In the genomic region with DNA sequence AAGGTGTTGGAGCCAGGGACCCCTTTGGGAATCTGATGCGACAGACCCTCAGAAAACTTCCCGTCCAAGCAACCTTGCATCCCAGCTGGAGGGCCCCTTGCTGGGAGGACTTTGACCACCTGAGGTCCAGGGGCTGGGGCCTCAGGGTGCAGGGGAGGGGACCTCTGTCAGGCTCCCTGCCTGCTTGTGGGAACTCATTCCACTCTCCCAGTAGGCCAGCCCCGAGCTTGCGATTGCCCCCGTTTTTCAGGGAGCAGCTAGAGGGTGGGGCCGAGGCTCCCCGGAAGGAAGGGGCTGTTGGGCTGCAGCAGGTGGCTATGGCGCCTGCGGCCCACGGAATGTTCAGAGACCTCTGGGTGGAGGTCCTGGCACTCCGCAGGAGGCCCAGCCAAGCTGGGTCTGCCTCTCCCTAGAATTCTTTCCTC, we compare ENCODE assay signal across 1 cellular context.
TF ChIP-seq lines count a peak whose summit lies in the region.

No MANE protein-coding gene starts in this region.

TF ChIP-seq in HepG2, 621 proteins besides CTCF, POLR2A, EP300 and RAD21 (continued from another document and continues in another):
- TF ChIP-seq, protein P1, sequence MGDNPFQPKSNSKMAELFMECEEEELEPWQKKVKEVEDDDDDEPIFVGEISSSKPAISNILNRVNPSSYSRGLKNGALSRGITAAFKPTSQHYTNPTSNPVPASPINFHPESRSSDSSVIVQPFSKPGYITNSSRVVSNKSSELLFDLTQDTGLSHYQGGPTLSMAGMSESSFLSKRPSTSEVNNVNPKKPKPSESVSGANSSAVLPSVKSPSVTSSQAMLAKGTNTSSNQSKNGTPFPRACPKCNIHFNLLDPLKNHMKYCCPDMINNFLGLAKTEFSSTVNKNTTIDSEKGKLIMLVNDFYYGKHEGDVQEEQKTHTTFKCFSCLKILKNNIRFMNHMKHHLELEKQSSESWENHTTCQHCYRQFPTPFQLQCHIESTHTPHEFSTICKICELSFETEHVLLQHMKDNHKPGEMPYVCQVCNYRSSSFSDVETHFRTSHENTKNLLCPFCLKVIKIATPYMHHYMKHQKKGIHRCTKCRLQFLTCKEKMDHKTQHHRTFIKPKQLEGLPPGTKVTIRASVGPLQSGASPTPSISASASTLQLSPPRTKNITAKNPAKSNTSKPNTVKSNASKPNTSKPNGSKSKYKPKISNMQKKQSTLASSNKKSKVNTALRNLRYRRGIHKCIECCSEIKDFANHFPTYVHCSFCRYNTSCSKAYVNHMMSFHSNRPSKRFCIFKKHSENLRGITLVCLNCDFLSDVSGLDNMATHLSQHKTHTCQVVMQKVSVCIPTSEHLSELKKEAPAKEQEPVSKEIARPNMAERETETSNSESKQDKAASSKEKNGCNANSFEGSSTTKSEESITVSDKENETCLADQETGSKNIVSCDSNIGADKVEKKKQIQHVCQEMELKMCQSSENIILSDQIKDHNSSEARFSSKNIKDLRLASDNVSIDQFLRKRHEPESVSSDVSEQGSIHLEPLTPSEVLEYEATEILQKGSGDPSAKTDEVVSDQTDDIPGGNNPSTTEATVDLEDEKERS (CRISPR knock-in tag; IDR thresholded peaks at IDR 0.05): no peak
- TF ChIP-seq ZNF292 (CRISPR knock-in tag; IDR thresholded peaks at IDR 0.05; ENCODE audit: borderline replicate concordance, low read depth) (no peak), GABPB1 (CRISPR knock-in tag; IDR thresholded peaks at IDR 0.05) (peak; percentile 45; the same call in 1 of the 2 replicates), ZNF629 (CRISPR knock-in tag; conservative IDR thresholded peaks at IDR 0.05) (0 out of 2 replicates have a peak, but pooled peaks have one; percentile 9), ZNF468 (CRISPR knock-in tag; IDR thresholded peaks at IDR 0.05) (no peak), MBNL3 (CRISPR knock-in tag; conservative IDR thresholded peaks at IDR 0.05) (no peak), ZSCAN9 (CRISPR knock-in tag; IDR thresholded peaks at IDR 0.05; ENCODE audit: borderline replicate concordance) (no peak), RFXANK (CRISPR knock-in tag; IDR thresholded peaks at IDR 0.05) (no peak), ZNF607 (CRISPR knock-in tag; IDR thresholded peaks at IDR 0.05; ENCODE audit: borderline replicate concordance) (no peak), ZNF547 (CRISPR knock-in tag; IDR thresholded peaks at IDR 0.05) (0 out of 2 replicates have a peak, but pooled peaks have one; percentile 49), ETV5 (CRISPR knock-in tag; IDR thresholded peaks at IDR 0.05; ENCODE audit: borderline replicate concordance) (no peak; the same call in 1 of the 2 replicates), ETV6 (CRISPR knock-in tag; conservative IDR thresholded peaks at IDR 0.05) (no peak), BORCS8-MEF2B (CRISPR knock-in tag; IDR thresholded peaks at IDR 0.05) (0 out of 2 replicates have a peak, but pooled peaks have one; percentile 51), EEA1 (CRISPR knock-in tag; IDR thresholded peaks at IDR 0.05; ENCODE audit: borderline replicate concordance) (no peak), ZNF17 (CRISPR knock-in tag; IDR thresholded peaks at IDR 0.05) (no peak), ZNF746 (CRISPR knock-in tag; IDR thresholded peaks at IDR 0.05) (no peak), ADNP (CRISPR knock-in tag; IDR thresholded peaks at IDR 0.05) (no peak), RBM39 (IDR thresholded peaks at IDR 0.05; ENCODE audit: low read depth, low read length, poor library complexity, severe bottlenecking) (no peak), BRD4 (CRISPR knock-in tag; IDR thresholded peaks at IDR 0.05) (no peak), NR2C2 (CRISPR knock-in tag; IDR thresholded peaks at IDR 0.05; ENCODE audit: borderline replicate concordance) (peak; percentile 7; the same call in 1 of the 2 replicates), SALL1 (CRISPR knock-in tag; IDR thresholded peaks at IDR 0.05) (no peak; the same call in 1 of the 2 replicates), KDM4B (CRISPR knock-in tag; IDR thresholded peaks at IDR 0.05) (no peak), HMG20B (CRISPR knock-in tag; conservative IDR thresholded peaks at IDR 0.05) (0 out of 2 replicates have a peak, but pooled peaks have one; percentile 16), SPEN (CRISPR knock-in tag; IDR thresholded peaks at IDR 0.05; ENCODE audit: low read depth) (no peak), ZNF432 (CRISPR knock-in tag; IDR thresholded peaks at IDR 0.05; ENCODE audit: borderline replicate concordance) (no peak), GLI4 (CRISPR knock-in tag; IDR thresholded peaks at IDR 0.05; ENCODE audit: borderline replicate concordance) (no peak), PCBP2 (optimal IDR thresholded peaks at IDR 0.05; ENCODE audit: low read depth, low read length, poor library complexity, severe bottlenecking) (no peak), POLR2G (IDR thresholded peaks at IDR 0.05; ENCODE audit: low read depth, low read length) (no peak)
- TF ChIP-seq, protein P2, sequence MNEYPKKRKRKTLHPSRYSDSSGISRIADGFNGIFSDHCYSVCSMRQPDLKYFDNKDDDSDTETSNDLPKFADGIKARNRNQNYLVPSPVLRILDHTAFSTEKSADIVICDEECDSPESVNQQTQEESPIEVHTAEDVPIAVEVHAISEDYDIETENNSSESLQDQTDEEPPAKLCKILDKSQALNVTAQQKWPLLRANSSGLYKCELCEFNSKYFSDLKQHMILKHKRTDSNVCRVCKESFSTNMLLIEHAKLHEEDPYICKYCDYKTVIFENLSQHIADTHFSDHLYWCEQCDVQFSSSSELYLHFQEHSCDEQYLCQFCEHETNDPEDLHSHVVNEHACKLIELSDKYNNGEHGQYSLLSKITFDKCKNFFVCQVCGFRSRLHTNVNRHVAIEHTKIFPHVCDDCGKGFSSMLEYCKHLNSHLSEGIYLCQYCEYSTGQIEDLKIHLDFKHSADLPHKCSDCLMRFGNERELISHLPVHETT (CRISPR knock-in tag; conservative IDR thresholded peaks at IDR 0.05): no peak
- TF ChIP-seq, protein P3, sequence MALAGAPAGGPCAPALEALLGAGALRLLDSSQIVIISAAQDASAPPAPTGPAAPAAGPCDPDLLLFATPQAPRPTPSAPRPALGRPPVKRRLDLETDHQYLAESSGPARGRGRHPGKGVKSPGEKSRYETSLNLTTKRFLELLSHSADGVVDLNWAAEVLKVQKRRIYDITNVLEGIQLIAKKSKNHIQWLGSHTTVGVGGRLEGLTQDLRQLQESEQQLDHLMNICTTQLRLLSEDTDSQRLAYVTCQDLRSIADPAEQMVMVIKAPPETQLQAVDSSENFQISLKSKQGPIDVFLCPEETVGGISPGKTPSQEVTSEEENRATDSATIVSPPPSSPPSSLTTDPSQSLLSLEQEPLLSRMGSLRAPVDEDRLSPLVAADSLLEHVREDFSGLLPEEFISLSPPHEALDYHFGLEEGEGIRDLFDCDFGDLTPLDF (CRISPR knock-in tag; IDR thresholded peaks at IDR 0.05): no peak
- TF ChIP-seq, protein P4, sequence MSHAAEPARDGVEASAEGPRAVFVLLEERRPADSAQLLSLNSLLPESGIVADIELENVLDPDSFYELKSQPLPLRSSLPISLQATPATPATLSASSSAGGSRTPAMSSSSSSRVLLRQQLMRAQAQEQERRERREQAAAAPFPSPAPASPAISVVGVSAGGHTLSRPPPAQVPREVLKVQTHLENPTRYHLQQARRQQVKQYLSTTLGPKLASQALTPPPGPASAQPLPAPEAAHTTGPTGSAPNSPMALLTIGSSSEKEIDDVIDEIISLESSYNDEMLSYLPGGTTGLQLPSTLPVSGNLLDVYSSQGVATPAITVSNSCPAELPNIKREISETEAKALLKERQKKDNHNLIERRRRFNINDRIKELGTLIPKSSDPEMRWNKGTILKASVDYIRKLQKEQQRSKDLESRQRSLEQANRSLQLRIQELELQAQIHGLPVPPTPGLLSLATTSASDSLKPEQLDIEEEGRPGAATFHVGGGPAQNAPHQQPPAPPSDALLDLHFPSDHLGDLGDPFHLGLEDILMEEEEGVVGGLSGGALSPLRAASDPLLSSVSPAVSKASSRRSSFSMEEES (CRISPR knock-in tag; IDR thresholded peaks at IDR 0.05): no peak
- TF ChIP-seq, protein P5, sequence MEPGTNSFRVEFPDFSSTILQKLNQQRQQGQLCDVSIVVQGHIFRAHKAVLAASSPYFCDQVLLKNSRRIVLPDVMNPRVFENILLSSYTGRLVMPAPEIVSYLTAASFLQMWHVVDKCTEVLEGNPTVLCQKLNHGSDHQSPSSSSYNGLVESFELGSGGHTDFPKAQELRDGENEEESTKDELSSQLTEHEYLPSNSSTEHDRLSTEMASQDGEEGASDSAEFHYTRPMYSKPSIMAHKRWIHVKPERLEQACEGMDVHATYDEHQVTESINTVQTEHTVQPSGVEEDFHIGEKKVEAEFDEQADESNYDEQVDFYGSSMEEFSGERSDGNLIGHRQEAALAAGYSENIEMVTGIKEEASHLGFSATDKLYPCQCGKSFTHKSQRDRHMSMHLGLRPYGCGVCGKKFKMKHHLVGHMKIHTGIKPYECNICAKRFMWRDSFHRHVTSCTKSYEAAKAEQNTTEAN (CRISPR knock-in tag; conservative IDR thresholded peaks at IDR 0.05): no peak
- TF ChIP-seq, protein P6, sequence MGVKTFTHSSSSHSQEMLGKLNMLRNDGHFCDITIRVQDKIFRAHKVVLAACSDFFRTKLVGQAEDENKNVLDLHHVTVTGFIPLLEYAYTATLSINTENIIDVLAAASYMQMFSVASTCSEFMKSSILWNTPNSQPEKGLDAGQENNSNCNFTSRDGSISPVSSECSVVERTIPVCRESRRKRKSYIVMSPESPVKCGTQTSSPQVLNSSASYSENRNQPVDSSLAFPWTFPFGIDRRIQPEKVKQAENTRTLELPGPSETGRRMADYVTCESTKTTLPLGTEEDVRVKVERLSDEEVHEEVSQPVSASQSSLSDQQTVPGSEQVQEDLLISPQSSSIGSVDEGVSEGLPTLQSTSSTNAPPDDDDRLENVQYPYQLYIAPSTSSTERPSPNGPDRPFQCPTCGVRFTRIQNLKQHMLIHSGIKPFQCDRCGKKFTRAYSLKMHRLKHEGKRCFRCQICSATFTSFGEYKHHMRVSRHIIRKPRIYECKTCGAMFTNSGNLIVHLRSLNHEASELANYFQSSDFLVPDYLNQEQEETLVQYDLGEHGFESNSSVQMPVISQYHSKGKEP (CRISPR knock-in tag; IDR thresholded peaks at IDR 0.05): no peak
- TF ChIP-seq, protein P7, sequence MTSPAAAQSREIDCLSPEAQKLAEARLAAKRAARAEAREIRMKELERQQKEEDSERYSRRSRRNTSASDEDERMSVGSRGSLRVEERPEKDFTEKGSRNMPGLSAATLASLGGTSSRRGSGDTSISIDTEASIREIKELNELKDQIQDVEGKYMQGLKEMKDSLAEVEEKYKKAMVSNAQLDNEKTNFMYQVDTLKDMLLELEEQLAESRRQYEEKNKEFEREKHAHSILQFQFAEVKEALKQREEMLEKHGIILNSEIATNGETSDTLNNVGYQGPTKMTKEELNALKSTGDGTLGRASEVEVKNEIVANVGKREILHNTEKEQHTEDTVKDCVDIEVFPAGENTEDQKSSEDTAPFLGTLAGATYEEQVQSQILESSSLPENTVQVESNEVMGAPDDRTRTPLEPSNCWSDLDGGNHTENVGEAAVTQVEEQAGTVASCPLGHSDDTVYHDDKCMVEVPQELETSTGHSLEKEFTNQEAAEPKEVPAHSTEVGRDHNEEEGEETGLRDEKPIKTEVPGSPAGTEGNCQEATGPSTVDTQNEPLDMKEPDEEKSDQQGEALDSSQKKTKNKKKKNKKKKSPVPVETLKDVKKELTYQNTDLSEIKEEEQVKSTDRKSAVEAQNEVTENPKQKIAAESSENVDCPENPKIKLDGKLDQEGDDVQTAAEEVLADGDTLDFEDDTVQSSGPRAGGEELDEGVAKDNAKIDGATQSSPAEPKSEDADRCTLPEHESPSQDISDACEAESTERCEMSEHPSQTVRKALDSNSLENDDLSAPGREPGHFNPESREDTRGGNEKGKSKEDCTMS (CRISPR knock-in tag; conservative IDR thresholded peaks at IDR 0.05): no peak
- TF ChIP-seq, protein P8, sequence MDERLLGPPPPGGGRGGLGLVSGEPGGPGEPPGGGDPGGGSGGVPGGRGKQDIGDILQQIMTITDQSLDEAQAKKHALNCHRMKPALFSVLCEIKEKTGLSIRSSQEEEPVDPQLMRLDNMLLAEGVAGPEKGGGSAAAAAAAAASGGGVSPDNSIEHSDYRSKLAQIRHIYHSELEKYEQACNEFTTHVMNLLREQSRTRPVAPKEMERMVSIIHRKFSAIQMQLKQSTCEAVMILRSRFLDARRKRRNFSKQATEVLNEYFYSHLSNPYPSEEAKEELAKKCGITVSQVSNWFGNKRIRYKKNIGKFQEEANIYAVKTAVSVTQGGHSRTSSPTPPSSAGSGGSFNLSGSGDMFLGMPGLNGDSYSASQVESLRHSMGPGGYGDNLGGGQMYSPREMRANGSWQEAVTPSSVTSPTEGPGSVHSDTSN (CRISPR knock-in tag; IDR thresholded peaks at IDR 0.05): no peak
- TF ChIP-seq, protein P9, sequence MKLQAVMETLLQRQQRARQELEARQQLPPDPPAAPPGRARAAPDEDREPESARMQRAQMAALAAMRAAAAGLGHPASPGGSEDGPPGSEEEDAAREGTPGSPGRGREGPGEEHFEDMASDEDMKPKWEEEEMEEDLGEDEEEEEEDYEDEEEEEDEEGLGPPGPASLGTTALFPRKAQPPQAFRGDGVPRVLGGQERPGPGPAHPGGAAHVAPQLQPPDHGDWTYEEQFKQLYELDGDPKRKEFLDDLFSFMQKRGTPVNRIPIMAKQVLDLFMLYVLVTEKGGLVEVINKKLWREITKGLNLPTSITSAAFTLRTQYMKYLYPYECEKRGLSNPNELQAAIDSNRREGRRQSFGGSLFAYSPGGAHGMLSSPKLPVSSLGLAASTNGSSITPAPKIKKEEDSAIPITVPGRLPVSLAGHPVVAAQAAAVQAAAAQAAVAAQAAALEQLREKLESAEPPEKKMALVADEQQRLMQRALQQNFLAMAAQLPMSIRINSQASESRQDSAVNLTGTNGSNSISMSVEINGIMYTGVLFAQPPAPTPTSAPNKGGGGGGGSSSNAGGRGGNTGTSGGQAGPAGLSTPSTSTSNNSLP (IDR thresholded peaks at IDR 0.05; ENCODE audit: low read depth, low read length): no peak
- TF ChIP-seq, protein P10, sequence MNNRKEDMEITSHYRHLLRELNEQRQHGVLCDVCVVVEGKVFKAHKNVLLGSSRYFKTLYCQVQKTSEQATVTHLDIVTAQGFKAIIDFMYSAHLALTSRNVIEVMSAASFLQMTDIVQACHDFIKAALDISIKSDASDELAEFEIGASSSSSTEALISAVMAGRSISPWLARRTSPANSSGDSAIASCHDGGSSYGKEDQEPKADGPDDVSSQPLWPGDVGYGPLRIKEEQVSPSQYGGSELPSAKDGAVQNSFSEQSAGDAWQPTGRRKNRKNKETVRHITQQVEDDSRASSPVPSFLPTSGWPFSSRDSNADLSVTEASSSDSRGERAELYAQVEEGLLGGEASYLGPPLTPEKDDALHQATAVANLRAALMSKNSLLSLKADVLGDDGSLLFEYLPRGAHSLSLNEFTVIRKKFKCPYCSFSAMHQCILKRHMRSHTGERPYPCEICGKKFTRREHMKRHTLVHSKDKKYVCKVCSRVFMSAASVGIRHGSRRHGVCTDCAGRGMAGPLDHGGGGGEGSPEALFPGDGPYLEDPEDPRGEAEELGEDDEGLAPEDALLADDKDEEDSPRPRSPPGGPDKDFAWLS (CRISPR knock-in tag; IDR thresholded peaks at IDR 0.05; ENCODE audit: borderline replicate concordance): no peak
- TF ChIP-seq, protein P11, sequence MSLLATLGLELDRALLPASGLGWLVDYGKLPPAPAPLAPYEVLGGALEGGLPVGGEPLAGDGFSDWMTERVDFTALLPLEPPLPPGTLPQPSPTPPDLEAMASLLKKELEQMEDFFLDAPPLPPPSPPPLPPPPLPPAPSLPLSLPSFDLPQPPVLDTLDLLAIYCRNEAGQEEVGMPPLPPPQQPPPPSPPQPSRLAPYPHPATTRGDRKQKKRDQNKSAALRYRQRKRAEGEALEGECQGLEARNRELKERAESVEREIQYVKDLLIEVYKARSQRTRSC (CRISPR knock-in tag; IDR thresholded peaks at IDR 0.05; ENCODE audit: low read depth): no peak
- TF ChIP-seq, protein P12, sequence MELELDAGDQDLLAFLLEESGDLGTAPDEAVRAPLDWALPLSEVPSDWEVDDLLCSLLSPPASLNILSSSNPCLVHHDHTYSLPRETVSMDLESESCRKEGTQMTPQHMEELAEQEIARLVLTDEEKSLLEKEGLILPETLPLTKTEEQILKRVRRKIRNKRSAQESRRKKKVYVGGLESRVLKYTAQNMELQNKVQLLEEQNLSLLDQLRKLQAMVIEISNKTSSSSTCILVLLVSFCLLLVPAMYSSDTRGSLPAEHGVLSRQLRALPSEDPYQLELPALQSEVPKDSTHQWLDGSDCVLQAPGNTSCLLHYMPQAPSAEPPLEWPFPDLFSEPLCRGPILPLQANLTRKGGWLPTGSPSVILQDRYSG (CRISPR knock-in tag; IDR thresholded peaks at IDR 0.05): no peak
